In genomic region chr17:74059471-74059870, GRCh38 we compare ENCODE assay signal across 16 cellular contexts.
DNase-seq lines count a peak whose midpoint lies in the region; TF ChIP-seq lines count a peak whose summit lies in the region.
"Had no signal": no experiment of that assay in that cellular context is flagged by ENCODE, and none has a peak within 500 bp of the region (broad histone marks: within the 10 kb centered on the region; RNA-seq: fewer than 3 reads in every experiment).

No MANE protein-coding gene starts in this region.

- H3K36me3 Mint-ChIP-seq in activated T-cell treated with anti-CD3 and anti-CD28 coated beads, Interleukin-2, amount 50 U/mL, for 24 hours (ENCODE audit: low read depth): no peaks in the 10 kb centered on the region
- H3K36me3 Mint-ChIP-seq in endothelial cell (ENCODE audit: low read depth, unreplicated experiment): no peaks in the 10 kb centered on the region
- H3K36me3 Mint-ChIP-seq: activated naive CD8-positive, alpha-beta T cell treated with anti-CD3 and anti-CD28 coated beads, Interleukin-2, amount 10 ng/mL, durations not matched to agents 7 days and 5 days; naive thymus-derived CD4-positive, alpha-beta T cell had no signal

- no peak for TF ChIP-seq CTCF in osteoblast (IDR thresholded peaks at IDR 0.05; ENCODE audit: extremely low read depth, low read depth, low read length)
- TF ChIP-seq CTCF in endothelial cell (IDR thresholded peaks at IDR 0.05; ENCODE audit: unreplicated experiment): no peak
- TF ChIP-seq CTCF in left ventricle myocardium inferior (IDR thresholded peaks at IDR 0.05; ENCODE audit: borderline replicate concordance): no peak

- H4K20me1 ChIP-seq in osteoblast (ENCODE audit: insufficient read depth, low read length): no peaks in the 10 kb centered on the region

- H3K79me2 ChIP-seq in osteoblast (ENCODE audit: insufficient read depth, low read length): no peaks in the 10 kb centered on the region

- H3K9me3 Mint-ChIP-seq in activated T-cell treated with anti-CD3 and anti-CD28 coated beads, Interleukin-2, amount 50 U/mL, for 24 hours: no peaks in the 10 kb centered on the region
- H3K9me3 Mint-ChIP-seq in endothelial cell (ENCODE audit: unreplicated experiment): no peaks in the 10 kb centered on the region
- H3K9me3 Mint-ChIP-seq: activated CD4-positive, alpha-beta T cell treated with anti-CD3 and anti-CD28 coated beads, Interleukin-2, amount 10 ng/mL, durations not matched to agents 7 days and 5 days; activated naive CD8-positive, alpha-beta T cell treated with anti-CD3 and anti-CD28 coated beads, Interleukin-2, amount 10 ng/mL, durations not matched to agents 7 days and 5 days; naive thymus-derived CD4-positive, alpha-beta T cell; stimulated activated naive CD8-positive, alpha-beta T cell treated with anti-CD3 and anti-CD28 coated beads, Interleukin-15, Interleukin-2, amounts not matched to agents 100 ng/mL and 50 ng/mL, for 24 hours had no signal

- H3K27ac ChIP-seq in osteoblast (ENCODE audit: low read depth, low read length): no peak overlapping the region
- no peak overlapping the region for H3K27ac ChIP-seq in left ventricle myocardium inferior (replicated peaks)
- H3K27ac ChIP-seq: KMS-11, PC-9 had no signal

- no peaks in the 10 kb centered on the region for H3K27me3 ChIP-seq in osteoblast (ENCODE audit: insufficient read depth, low read length)
- peaks cover 99% of the 10 kb centered on the region for H3K27me3 ChIP-seq in left ventricle myocardium inferior (ENCODE audit: low read depth)

- no peaks in the 10 kb centered on the region for H3K4me1 ChIP-seq in osteoblast (ENCODE audit: insufficient read depth, low read length)
- H3K4me1 ChIP-seq in left ventricle myocardium inferior: no peaks in the 10 kb centered on the region

- H3K4me3 ChIP-seq in osteoblast (ENCODE audit: insufficient read depth, low read length): no peak overlapping the region
- H3K4me3 ChIP-seq in left ventricle myocardium inferior: no peak overlapping the region
- H3K4me3 ChIP-seq: PC-9 had no signal

- no peak overlapping the region for H3K4me2 ChIP-seq in osteoblast (ENCODE audit: insufficient read depth, low read length)
- H3K4me2 ChIP-seq: KMS-11, PC-9 had no signal

- H3K27me3 Mint-ChIP-seq in activated T-cell treated with anti-CD3 and anti-CD28 coated beads, Interleukin-2, amount 50 U/mL, for 24 hours: peaks cover 36% of the 10 kb centered on the region
- peaks cover 3% of the 10 kb centered on the region for H3K27me3 Mint-ChIP-seq in endothelial cell (ENCODE audit: unreplicated experiment)

- H3K27ac Mint-ChIP-seq in activated T-cell treated with anti-CD3 and anti-CD28 coated beads, Interleukin-2, amount 50 U/mL, for 24 hours: no peak overlapping the region
- H3K27ac Mint-ChIP-seq in endothelial cell (ENCODE audit: unreplicated experiment): no peak overlapping the region
- H3K27ac Mint-ChIP-seq: activated CD4-positive, alpha-beta T cell treated with anti-CD3 and anti-CD28 coated beads, Interleukin-2, amount 10 ng/mL, durations not matched to agents 7 days and 5 days; activated naive CD8-positive, alpha-beta T cell treated with anti-CD3 and anti-CD28 coated beads, Interleukin-2, amount 10 ng/mL, durations not matched to agents 7 days and 5 days; naive thymus-derived CD4-positive, alpha-beta T cell; stimulated activated naive CD8-positive, alpha-beta T cell treated with anti-CD3 and anti-CD28 coated beads, Interleukin-15, Interleukin-2, amounts not matched to agents 100 ng/mL and 50 ng/mL, for 24 hours had no signal

- H3K4me3 Mint-ChIP-seq in activated T-cell treated with anti-CD3 and anti-CD28 coated beads, Interleukin-2, amount 50 U/mL, for 24 hours: no peak overlapping the region
- H3K4me3 Mint-ChIP-seq in endothelial cell (ENCODE audit: unreplicated experiment): no peak overlapping the region
- H3K4me3 Mint-ChIP-seq: activated CD4-positive, alpha-beta T cell treated with anti-CD3 and anti-CD28 coated beads, Interleukin-2, amount 10 ng/mL, durations not matched to agents 7 days and 5 days; activated naive CD8-positive, alpha-beta T cell treated with anti-CD3 and anti-CD28 coated beads, Interleukin-2, amount 10 ng/mL, durations not matched to agents 7 days and 5 days; naive thymus-derived CD4-positive, alpha-beta T cell; stimulated activated naive CD8-positive, alpha-beta T cell treated with anti-CD3 and anti-CD28 coated beads, Interleukin-15, Interleukin-2, amounts not matched to agents 100 ng/mL and 50 ng/mL, for 24 hours had no signal

- H3K36me3 ChIP-seq in osteoblast (ENCODE audit: insufficient read depth, low read length) (no peaks in the 10 kb centered on the region), left ventricle myocardium inferior (no peaks in the 10 kb centered on the region)

- DNase-seq in DMS79 (lab: John Stamatoyannopoulos, UW): peak; percentile 34
- peak; percentile 78 for DNase-seq in NCI-H2107 treated with DMSO at 0.1 percent for 48 hours (lab: John Stamatoyannopoulos, UW; ENCODE audit: unreplicated experiment)
- peak; percentile 90 for DNase-seq in SHP77 treated with DMSO at 0.1 percent for 48 hours (lab: John Stamatoyannopoulos, UW)
- peak; percentile 58 for DNase-seq in osteoblast (ENCODE audit: insufficient read length, low spot score, missing footprints)
- DNase-seq in NCI-H2227 treated with DMSO at 0.1 percent for 48 hours (lab: John Stamatoyannopoulos, UW): no peak
- no peak for DNase-seq in activated T-cell treated with anti-CD3 and anti-CD28 coated beads, Interleukin-2, amount 50 U/mL, for 24 hours
- no peak for DNase-seq in endothelial cell (ENCODE audit: low spot score)
- DNase-seq in left ventricle myocardium inferior: no peak
- DNase-seq: activated CD4-positive, alpha-beta T cell treated with anti-CD3 and anti-CD28 coated beads, Interleukin-2, amount 10 ng/mL, durations not matched to agents 7 days and 5 days; activated naive CD8-positive, alpha-beta T cell treated with anti-CD3 and anti-CD28 coated beads, Interleukin-2, amount 10 ng/mL, durations not matched to agents 7 days and 5 days; effector memory CD4-positive, alpha-beta T cell; naive thymus-derived CD4-positive, alpha-beta T cell; NCI-H1105; PC-9 had no signal

- no peak overlapping the region for H2AFZ ChIP-seq in osteoblast (ENCODE audit: low read length)
- H2AFZ ChIP-seq: PC-9 had no signal

- intact Hi-C loops in left ventricle myocardium inferior (cut with micrococcal nuclease): no loop called here

- H3K9me3 ChIP-seq in osteoblast (ENCODE audit: low read depth, low read length): no peaks in the 10 kb centered on the region
- H3K9me3 ChIP-seq in left ventricle myocardium inferior (replicated peaks): peaks cover 5% of the 10 kb centered on the region

- H3K4me1 Mint-ChIP-seq in activated T-cell treated with anti-CD3 and anti-CD28 coated beads, Interleukin-2, amount 50 U/mL, for 24 hours (ENCODE audit: low read depth): no peaks in the 10 kb centered on the region
- no peaks in the 10 kb centered on the region for H3K4me1 Mint-ChIP-seq in endothelial cell (ENCODE audit: unreplicated experiment)
- H3K4me1 Mint-ChIP-seq: activated CD4-positive, alpha-beta T cell treated with anti-CD3 and anti-CD28 coated beads, Interleukin-2, amount 10 ng/mL, durations not matched to agents 7 days and 5 days; activated naive CD8-positive, alpha-beta T cell treated with anti-CD3 and anti-CD28 coated beads, Interleukin-2, amount 10 ng/mL, durations not matched to agents 7 days and 5 days; naive thymus-derived CD4-positive, alpha-beta T cell had no signal

Comparison
In these comparisons a context has a peak if more than half of its experiments do, and no peak if none do; other contexts are left out.
1. DNase-seq: peak in DMS79 (single experiment), NCI-H2107 treated with DMSO at 0.1 percent for 48 hours (single experiment), SHP77 treated with DMSO at 0.1 percent for 48 hours (single experiment) and osteoblast (single experiment); none in NCI-H2227 treated with DMSO at 0.1 percent for 48 hours (single experiment), activated T-cell treated with anti-CD3 and anti-CD28 coated beads, Interleukin-2, amount 50 U/mL, for 24 hours (single experiment), endothelial cell (single experiment) and left ventricle myocardium inferior (single experiment).